In genomic region chr1:230123280-230124186, GRCh38 we compare ENCODE assay signal across 1 cellular context.
TF ChIP-seq lines count a peak whose summit lies in the region.

No MANE protein-coding gene starts in this region.

TF ChIP-seq in SK-N-SH, 30 proteins besides CTCF, POLR2A, EP300 and RAD21 (continued from another document):
- TF ChIP-seq REST (IDR thresholded peaks at IDR 0.05; ENCODE audit: low read depth, low read length) (no peak), MEF2A (IDR thresholded peaks at IDR 0.05; ENCODE audit: borderline replicate concordance, low read depth) (no peak), PBX3 (IDR thresholded peaks at IDR 0.05) (no peak), TEAD4 (IDR thresholded peaks at IDR 0.05; ENCODE audit: borderline replicate concordance, insufficient read depth) (no peak), IRF3 (IDR thresholded peaks at IDR 0.05; ENCODE audit: low read depth, low read length) (no peak)
